Comparison of ENCODE assay signal across 9 cellular contexts in the genomic region with DNA sequence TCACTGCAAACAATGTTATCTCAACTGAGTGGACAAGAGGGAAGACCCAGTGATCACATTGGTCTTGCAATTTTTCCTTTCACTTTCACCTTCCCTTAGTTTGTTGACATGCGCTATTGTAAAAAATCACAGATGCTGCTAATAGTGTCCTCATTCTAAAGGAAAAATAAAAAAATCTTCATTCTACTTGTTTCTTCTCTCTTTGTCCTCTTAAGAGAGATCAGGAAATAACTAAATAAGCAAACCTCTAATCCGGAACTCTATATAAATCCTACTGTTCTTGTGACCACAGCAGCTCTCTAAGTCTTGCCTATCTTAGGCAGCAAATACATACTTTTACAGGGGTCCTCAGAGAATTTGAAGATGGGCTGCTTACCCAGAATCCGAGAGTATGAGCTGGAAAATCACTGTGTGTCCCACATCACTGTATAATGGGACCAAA.
DNase-seq lines count a peak whose midpoint lies in the region; ATAC-seq, FAIRE-seq and TF ChIP-seq lines count a peak whose summit lies in the region.
"Had no signal": no experiment of that assay in that cellular context is flagged by ENCODE, and none has a peak within 500 bp of the region (broad histone marks: within the 10 kb centered on the region; RNA-seq: fewer than 3 reads in every experiment).

No MANE protein-coding gene starts in this region.

- dilution Hi-C loops in endothelial cell of umbilical vein (cut with MboI; ENCODE audit: extremely low pct_ligation_motif_present, low sequenced_read_pairs): no loop called here

- in situ Hi-C loops in gastrocnemius medialis (cut with MboI; ENCODE audit: low sequenced_read_pairs in 4 of 4): no loop called here

- ATAC-seq in GM18519 (IDR thresholded peaks at IDR 0.05; ENCODE audit: low FRiP score, unreplicated experiment) (peak; percentile 76), gastrocnemius medialis (no peak)
- ATAC-seq in activated T-cell treated with anti-CD3 and anti-CD28 coated beads, Interleukin-2, amount 50 U/mL, for 4 hours: no peak
- ATAC-seq in stimulated activated naive CD8-positive, alpha-beta T cell treated with anti-CD3 and anti-CD28 coated beads, Interleukin-15, amount 100 ng/mL, for 72 hours: no peak

- BruUV-seq in endothelial cell of umbilical vein (replicated peaks; lab: Mats Ljungman, UMichigan): no TSS peak

- no peak for FAIRE-seq in endothelial cell of umbilical vein (lab: Jason Lieb, UNC)

- H3K27ac ChIP-seq in endothelial cell of umbilical vein (ENCODE audit: insufficient read depth, low read depth, low read length) (peak overlapping the region; percentile 17), gastrocnemius medialis (no peak overlapping the region)
- H3K27ac ChIP-seq: HL-60 had no signal

- no peak for TF ChIP-seq POLR2A in endothelial cell of umbilical vein (IDR thresholded peaks at IDR 0.05; ENCODE audit: low read depth, low read length)
- no peak for TF ChIP-seq POLR2A in gastrocnemius medialis (IDR thresholded peaks at IDR 0.05)

- H3K9ac ChIP-seq in endothelial cell of umbilical vein (replicated peaks; ENCODE audit: extremely low read depth, insufficient read depth, low read length): peak overlapping the region; percentile 55

- H3K27me3 ChIP-seq in MG63 (no peaks in the 10 kb centered on the region), endothelial cell of umbilical vein (ENCODE audit: control insufficient read depth in 2 of 2, insufficient read depth in 2 of 2, low read length in 2 of 2) (no peaks in the 10 kb centered on the region), gastrocnemius medialis (no peaks in the 10 kb centered on the region)

- H3K9me3 Mint-ChIP-seq in activated T-cell treated with anti-CD3 and anti-CD28 coated beads, Interleukin-2, amount 50 U/mL, for 4 hours: peaks cover 4% of the 10 kb centered on the region
- no peaks in the 10 kb centered on the region for H3K9me3 Mint-ChIP-seq in stimulated activated naive CD8-positive, alpha-beta T cell treated with anti-CD3 and anti-CD28 coated beads, Interleukin-15, amount 100 ng/mL, for 72 hours

- H3K9me3 ChIP-seq in MG63 (no peaks in the 10 kb centered on the region), endothelial cell of umbilical vein (replicated peaks; ENCODE audit: control insufficient read depth, insufficient read depth, low read length) (no peaks in the 10 kb centered on the region), gastrocnemius medialis (no peaks in the 10 kb centered on the region)

- H3K4me1 ChIP-seq in endothelial cell of umbilical vein (ENCODE audit: control insufficient read depth, extremely low read depth, insufficient read depth, low read length): peaks cover 5% of the 10 kb centered on the region
- H3K4me1 ChIP-seq in gastrocnemius medialis: no peaks in the 10 kb centered on the region

- CTCF ChIA-PET in endothelial cell of umbilical vein (lab: Charles Lee): no interaction called here

- no peaks in the 10 kb centered on the region for H3K9me1 ChIP-seq in endothelial cell of umbilical vein (replicated peaks; ENCODE audit: control insufficient read depth, extremely low read depth, insufficient read depth, low read length)

- no peaks in the 10 kb centered on the region for H3K36me3 ChIP-seq in MG63
- no peaks in the 10 kb centered on the region for H3K36me3 ChIP-seq in endothelial cell of umbilical vein (ENCODE audit: control insufficient read depth in 2 of 2, extremely low read depth in 1 of 2, insufficient read depth in 2 of 2, low read length in 2 of 2)
- H3K36me3 ChIP-seq in gastrocnemius medialis: no peaks in the 10 kb centered on the region

- intact Hi-C loops in endothelial cell of umbilical vein (cut with micrococcal nuclease): no loop called here
- intact Hi-C loops in gastrocnemius medialis (cut with DNase I; ENCODE audit: low total_unique reads): no loop called here

- no peak overlapping the region for H3K4me3 Mint-ChIP-seq in activated T-cell treated with anti-CD3 and anti-CD28 coated beads, Interleukin-2, amount 50 U/mL, for 4 hours
- H3K4me3 Mint-ChIP-seq in stimulated activated naive CD8-positive, alpha-beta T cell treated with anti-CD3 and anti-CD28 coated beads, Interleukin-15, amount 100 ng/mL, for 72 hours: no peak overlapping the region

- no peaks in the 10 kb centered on the region for H4K20me1 ChIP-seq in endothelial cell of umbilical vein (replicated peaks; ENCODE audit: control insufficient read depth, extremely low read depth, insufficient read depth, low read length)

- H3K36me3 Mint-ChIP-seq in activated T-cell treated with anti-CD3 and anti-CD28 coated beads, Interleukin-2, amount 50 U/mL, for 4 hours (ENCODE audit: insufficient read depth): no peaks in the 10 kb centered on the region

- POLR2A ChIA-PET in endothelial cell of umbilical vein (lab: Charles Lee): no interaction called here

- H3K27me3 Mint-ChIP-seq in activated T-cell treated with anti-CD3 and anti-CD28 coated beads, Interleukin-2, amount 50 U/mL, for 4 hours (ENCODE audit: low read depth): no peaks in the 10 kb centered on the region
- H3K27me3 Mint-ChIP-seq in stimulated activated naive CD8-positive, alpha-beta T cell treated with anti-CD3 and anti-CD28 coated beads, Interleukin-15, amount 100 ng/mL, for 72 hours: no peaks in the 10 kb centered on the region

- peak overlapping the region; percentile 87 for H3K4me2 ChIP-seq in endothelial cell of umbilical vein (ENCODE audit: insufficient read depth, low read length)

- peaks cover 11% of the 10 kb centered on the region for H3K79me2 ChIP-seq in endothelial cell of umbilical vein (ENCODE audit: control insufficient read depth, insufficient read depth, low read length)

- H2AFZ ChIP-seq in endothelial cell of umbilical vein (ENCODE audit: low read depth, low read length): no peak overlapping the region

- H3K4me3 ChIP-seq in MG63 (0 out of 2 replicates have a peak overlapping the region, but pooled peaks have one; percentile 7), endothelial cell of umbilical vein (replicated peaks in 1 of 3; ENCODE audit: insufficient read depth in 1 of 3, low read depth in 1 of 3, low read length in 3 of 3) (peak overlapping the region in 1 of 3 experiments; percentile 41), gastrocnemius medialis (peak overlapping the region; percentile 1 to 23 (median 16))

- no peak overlapping the region for H3K27ac Mint-ChIP-seq in stimulated activated naive CD8-positive, alpha-beta T cell treated with anti-CD3 and anti-CD28 coated beads, Interleukin-15, amount 100 ng/mL, for 72 hours

- TF ChIP-seq CTCF in endothelial cell of umbilical vein (IDR thresholded peaks at IDR 0.05; ENCODE audit: extremely low read depth in 1 of 2, insufficient read depth in 1 of 2, low read depth in 1 of 2, low read length in 2 of 2) (no peak), gastrocnemius medialis (IDR thresholded peaks at IDR 0.05 in 4 of 5, conservative IDR thresholded peaks at IDR 0.05 in 1 of 5) (no peak)

- no peaks in the 10 kb centered on the region for H3K4me1 Mint-ChIP-seq in activated T-cell treated with anti-CD3 and anti-CD28 coated beads, Interleukin-2, amount 50 U/mL, for 4 hours (ENCODE audit: low read depth)
- H3K4me1 Mint-ChIP-seq in stimulated activated naive CD8-positive, alpha-beta T cell treated with anti-CD3 and anti-CD28 coated beads, Interleukin-15, amount 100 ng/mL, for 72 hours: no peaks in the 10 kb centered on the region

- DNase-seq in MG63 (no peak), endothelial cell of umbilical vein (ENCODE audit: low read depth, low spot score) (peak; percentile 73), gastrocnemius medialis (no peak), 8988T (no peak)
- no peak for DNase-seq in activated CD4-positive, alpha-beta T cell treated with anti-CD3 and anti-CD28 coated beads for 1 hour
- DNase-seq in activated T-cell treated with anti-CD3 and anti-CD28 coated beads, Interleukin-2, amount 50 U/mL, for 4 hours: no peak
- DNase-seq in stimulated activated naive CD8-positive, alpha-beta T cell treated with anti-CD3 and anti-CD28 coated beads, Interleukin-15, amount 100 ng/mL, for 72 hours: no peak

TF ChIP-seq in endothelial cell of umbilical vein, 7 proteins besides CTCF, POLR2A, EP300 and RAD21:
- TF ChIP-seq JUN (IDR thresholded peaks at IDR 0.05; ENCODE audit: borderline replicate concordance, insufficient read depth, insufficient read length, low read depth) (no peak), FOS (IDR thresholded peaks at IDR 0.05; ENCODE audit: borderline replicate concordance, insufficient read depth, low read length) (no peak), MYC (IDR thresholded peaks at IDR 0.05; ENCODE audit: low read depth, low read length) (no peak), POLR2AphosphoS5 (IDR thresholded peaks at IDR 0.05; ENCODE audit: insufficient read depth, low read depth, low read length) (no peak), EZH2 (IDR thresholded peaks at IDR 0.05; ENCODE audit: borderline replicate concordance, low read depth, low read length, severe bottlenecking) (no peak), GATA2 (IDR thresholded peaks at IDR 0.05; ENCODE audit: insufficient read depth, insufficient read length, low read depth, low read length) (no peak)
- TF ChIP-seq, protein P1, sequence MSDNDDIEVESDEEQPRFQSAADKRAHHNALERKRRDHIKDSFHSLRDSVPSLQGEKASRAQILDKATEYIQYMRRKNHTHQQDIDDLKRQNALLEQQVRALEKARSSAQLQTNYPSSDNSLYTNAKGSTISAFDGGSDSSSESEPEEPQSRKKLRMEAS (IDR thresholded peaks at IDR 0.05; ENCODE audit: insufficient read depth, insufficient read length): no peak
TF ChIP-seq in endothelial cell of umbilical vein: peak in this region for 0.
